Comparison of ENCODE assay signal across 1 cellular context in the genomic region with DNA sequence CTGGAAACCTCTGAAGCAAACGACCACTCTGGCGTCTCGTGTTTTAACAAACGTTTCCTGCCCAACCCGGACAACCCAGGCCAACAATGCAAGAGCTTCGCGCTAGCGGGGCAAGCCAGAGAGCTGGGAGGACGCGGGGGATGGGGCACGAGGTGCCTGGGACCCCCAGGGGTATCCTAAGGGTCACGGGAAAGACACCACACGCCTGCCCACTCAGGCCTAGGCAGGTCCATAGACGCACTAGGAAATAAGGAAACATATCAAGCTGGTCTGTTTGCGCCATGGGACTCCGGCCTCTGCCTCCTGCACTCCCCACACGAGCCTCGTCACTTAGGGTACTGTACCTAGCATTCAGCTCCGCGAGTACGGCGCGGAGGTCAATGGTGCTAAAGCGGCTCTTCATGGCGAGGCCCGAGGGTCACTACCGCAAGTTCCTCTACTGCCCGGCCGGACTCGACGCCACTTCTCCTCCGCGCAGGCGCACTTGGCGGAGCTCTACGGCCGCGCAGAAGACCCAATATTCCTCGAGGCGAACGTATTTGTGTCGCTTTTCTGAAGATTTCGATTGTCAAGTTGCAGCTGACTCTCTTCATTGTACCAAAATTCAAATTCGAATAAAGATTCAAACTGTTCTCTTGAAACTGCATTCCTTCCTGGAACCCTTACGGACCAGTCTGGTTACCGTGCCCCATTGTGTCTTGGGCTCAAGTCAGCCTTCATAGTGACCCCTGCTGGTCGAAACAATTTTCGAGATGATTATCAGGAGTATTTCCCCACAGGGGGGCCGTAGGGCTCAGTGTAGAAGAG.
A peak's percentile ranks its signal among the peaks of the same experiment; 100 is the strongest.
TF ChIP-seq lines count a peak whose summit lies in the region.

A gene with protein sequence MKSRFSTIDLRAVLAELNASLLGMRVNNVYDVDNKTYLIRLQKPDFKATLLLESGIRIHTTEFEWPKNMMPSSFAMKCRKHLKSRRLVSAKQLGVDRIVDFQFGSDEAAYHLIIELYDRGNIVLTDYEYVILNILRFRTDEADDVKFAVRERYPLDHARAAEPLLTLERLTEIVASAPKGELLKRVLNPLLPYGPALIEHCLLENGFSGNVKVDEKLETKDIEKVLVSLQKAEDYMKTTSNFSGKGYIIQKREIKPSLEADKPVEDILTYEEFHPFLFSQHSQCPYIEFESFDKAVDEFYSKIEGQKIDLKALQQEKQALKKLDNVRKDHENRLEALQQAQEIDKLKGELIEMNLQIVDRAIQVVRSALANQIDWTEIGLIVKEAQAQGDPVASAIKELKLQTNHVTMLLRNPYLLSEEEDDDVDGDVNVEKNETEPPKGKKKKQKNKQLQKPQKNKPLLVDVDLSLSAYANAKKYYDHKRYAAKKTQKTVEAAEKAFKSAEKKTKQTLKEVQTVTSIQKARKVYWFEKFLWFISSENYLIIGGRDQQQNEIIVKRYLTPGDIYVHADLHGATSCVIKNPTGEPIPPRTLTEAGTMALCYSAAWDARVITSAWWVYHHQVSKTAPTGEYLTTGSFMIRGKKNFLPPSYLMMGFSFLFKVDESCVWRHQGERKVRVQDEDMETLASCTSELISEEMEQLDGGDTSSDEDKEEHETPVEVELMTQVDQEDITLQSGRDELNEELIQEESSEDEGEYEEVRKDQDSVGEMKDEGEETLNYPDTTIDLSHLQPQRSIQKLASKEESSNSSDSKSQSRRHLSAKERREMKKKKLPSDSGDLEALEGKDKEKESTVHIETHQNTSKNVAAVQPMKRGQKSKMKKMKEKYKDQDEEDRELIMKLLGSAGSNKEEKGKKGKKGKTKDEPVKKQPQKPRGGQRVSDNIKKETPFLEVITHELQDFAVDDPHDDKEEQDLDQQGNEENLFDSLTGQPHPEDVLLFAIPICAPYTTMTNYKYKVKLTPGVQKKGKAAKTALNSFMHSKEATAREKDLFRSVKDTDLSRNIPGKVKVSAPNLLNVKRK (minus strand): TSS at position 438 of the 807 bp plus-strand sequence. CDS start 35 bp downstream, at position 403.

TF ChIP-seq in HepG2, 621 proteins besides CTCF, POLR2A, EP300 and RAD21 (continued from another document and continues in another):
- TF ChIP-seq, protein P1, sequence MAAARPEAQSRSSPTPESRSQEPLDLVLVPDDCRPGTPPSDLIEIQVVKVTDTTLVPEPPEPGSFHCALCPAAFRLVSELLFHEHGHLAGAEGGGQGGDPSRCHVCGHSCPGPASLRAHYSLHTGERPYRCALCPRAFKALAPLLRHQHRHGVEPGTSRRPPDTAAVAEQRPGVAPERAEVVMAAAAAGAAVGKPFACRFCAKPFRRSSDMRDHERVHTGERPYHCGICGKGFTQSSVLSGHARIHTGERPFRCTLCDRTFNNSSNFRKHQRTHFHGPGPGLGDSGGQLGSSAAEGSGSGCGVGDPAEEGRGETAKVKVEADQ (CRISPR knock-in tag; IDR thresholded peaks at IDR 0.05; ENCODE audit: borderline replicate concordance) = peak; percentile 79; the same call in 1 of the 2 replicates
- TF ChIP-seq, protein P2, sequence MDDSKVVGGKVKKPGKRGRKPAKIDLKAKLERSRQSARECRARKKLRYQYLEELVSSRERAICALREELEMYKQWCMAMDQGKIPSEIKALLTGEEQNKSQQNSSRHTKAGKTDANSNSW (CRISPR knock-in tag; IDR thresholded peaks at IDR 0.05; ENCODE audit: borderline replicate concordance) = no peak; the same call in 1 of the 2 replicates
- TF ChIP-seq NBN (conservative IDR thresholded peaks at IDR 0.05) (no peak), KLF13 (CRISPR knock-in tag; IDR thresholded peaks at IDR 0.05) (no peak), SAP130 (CRISPR knock-in tag; IDR thresholded peaks at IDR 0.05; ENCODE audit: low read depth) (peak; percentile 87), DNMT1 (CRISPR knock-in tag; IDR thresholded peaks at IDR 0.05) (no peak), ZNF484 (CRISPR knock-in tag; IDR thresholded peaks at IDR 0.05; ENCODE audit: borderline replicate concordance, low read depth) (no peak), POLR2AphosphoS5 (IDR thresholded peaks at IDR 0.05; ENCODE audit: low read depth, low read length) (peak; percentile 91), ZZZ3 (CRISPR knock-in tag; IDR thresholded peaks at IDR 0.05; ENCODE audit: borderline replicate concordance) (no peak; the same call in 1 of the 2 replicates), SMC3 (IDR thresholded peaks at IDR 0.05; ENCODE audit: low read length) (0 out of 2 replicates have a peak, but pooled peaks have one; percentile 22), RBM39 (IDR thresholded peaks at IDR 0.05; ENCODE audit: low read depth, low read length, poor library complexity, severe bottlenecking) (no peak), CHD4 (IDR thresholded peaks at IDR 0.05; ENCODE audit: borderline replicate concordance, low read length) (peak; percentile 57; the same call in 1 of the 2 replicates), FOXA3 (CRISPR knock-in tag; IDR thresholded peaks at IDR 0.05) (0 out of 2 replicates have a peak, but pooled peaks have one; percentile 3), PHF21A (CRISPR knock-in tag; IDR thresholded peaks at IDR 0.05) (peak; percentile 44; the same call in 1 of the 2 replicates), ZNF550 (CRISPR knock-in tag; IDR thresholded peaks at IDR 0.05; ENCODE audit: borderline replicate concordance) (no peak), ZNF326 (CRISPR knock-in tag; IDR thresholded peaks at IDR 0.05; ENCODE audit: borderline replicate concordance) (no peak), CHCHD3 (CRISPR knock-in tag; IDR thresholded peaks at IDR 0.05) (no peak), ATF1 (CRISPR knock-in tag; IDR thresholded peaks at IDR 0.05) (no peak; the same call in 1 of the 2 replicates), ZFP62 (CRISPR knock-in tag; IDR thresholded peaks at IDR 0.05) (no peak), HMGA1 (CRISPR knock-in tag; conservative IDR thresholded peaks at IDR 0.05) (no peak), ZNF354B (CRISPR knock-in tag; IDR thresholded peaks at IDR 0.05) (no peak; the same call in 1 of the 2 replicates), ZNF816 (CRISPR knock-in tag; IDR thresholded peaks at IDR 0.05; ENCODE audit: borderline replicate concordance) (peak; percentile 91), GTF3A (CRISPR knock-in tag; conservative IDR thresholded peaks at IDR 0.05) (no peak)
- TF ChIP-seq, protein P3, sequence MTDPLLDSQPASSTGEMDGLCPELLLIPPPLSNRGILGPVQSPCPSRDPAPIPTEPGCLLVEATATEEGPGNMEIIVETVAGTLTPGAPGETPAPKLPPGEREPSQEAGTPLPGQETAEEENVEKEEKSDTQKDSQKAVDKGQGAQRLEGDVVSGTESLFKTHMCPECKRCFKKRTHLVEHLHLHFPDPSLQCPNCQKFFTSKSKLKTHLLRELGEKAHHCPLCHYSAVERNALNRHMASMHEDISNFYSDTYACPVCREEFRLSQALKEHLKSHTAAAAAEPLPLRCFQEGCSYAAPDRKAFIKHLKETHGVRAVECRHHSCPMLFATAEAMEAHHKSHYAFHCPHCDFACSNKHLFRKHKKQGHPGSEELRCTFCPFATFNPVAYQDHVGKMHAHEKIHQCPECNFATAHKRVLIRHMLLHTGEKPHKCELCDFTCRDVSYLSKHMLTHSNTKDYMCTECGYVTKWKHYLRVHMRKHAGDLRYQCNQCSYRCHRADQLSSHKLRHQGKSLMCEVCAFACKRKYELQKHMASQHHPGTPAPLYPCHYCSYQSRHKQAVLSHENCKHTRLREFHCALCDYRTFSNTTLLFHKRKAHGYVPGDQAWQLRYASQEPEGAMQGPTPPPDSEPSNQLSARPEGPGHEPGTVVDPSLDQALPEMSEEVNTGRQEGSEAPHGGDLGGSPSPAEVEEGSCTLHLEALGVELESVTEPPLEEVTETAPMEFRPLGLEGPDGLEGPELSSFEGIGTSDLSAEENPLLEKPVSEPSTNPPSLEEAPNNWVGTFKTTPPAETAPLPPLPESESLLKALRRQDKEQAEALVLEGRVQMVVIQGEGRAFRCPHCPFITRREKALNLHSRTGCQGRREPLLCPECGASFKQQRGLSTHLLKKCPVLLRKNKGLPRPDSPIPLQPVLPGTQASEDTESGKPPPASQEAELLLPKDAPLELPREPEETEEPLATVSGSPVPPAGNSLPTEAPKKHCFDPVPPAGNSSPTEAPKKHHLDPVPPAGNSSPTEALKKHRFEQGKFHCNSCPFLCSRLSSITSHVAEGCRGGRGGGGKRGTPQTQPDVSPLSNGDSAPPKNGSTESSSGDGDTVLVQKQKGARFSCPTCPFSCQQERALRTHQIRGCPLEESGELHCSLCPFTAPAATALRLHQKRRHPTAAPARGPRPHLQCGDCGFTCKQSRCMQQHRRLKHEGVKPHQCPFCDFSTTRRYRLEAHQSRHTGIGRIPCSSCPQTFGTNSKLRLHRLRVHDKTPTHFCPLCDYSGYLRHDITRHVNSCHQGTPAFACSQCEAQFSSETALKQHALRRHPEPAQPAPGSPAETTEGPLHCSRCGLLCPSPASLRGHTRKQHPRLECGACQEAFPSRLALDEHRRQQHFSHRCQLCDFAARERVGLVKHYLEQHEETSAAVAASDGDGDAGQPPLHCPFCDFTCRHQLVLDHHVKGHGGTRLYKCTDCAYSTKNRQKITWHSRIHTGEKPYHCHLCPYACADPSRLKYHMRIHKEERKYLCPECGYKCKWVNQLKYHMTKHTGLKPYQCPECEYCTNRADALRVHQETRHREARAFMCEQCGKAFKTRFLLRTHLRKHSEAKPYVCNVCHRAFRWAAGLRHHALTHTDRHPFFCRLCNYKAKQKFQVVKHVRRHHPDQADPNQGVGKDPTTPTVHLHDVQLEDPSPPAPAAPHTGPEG (CRISPR knock-in tag; IDR thresholded peaks at IDR 0.05) = peak; percentile 81
- TF ChIP-seq, protein P4, sequence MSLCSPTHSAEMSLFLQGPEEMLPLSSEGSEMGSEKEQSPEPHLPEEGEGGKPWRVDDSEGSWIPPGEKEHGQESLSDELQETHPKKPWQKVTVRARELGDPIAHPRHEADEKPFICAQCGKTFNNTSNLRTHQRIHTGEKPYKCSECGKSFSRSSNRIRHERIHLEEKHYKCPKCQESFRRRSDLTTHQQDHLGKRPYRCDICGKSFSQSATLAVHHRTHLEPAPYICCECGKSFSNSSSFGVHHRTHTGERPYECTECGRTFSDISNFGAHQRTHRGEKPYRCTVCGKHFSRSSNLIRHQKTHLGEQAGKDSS (CRISPR knock-in tag; IDR thresholded peaks at IDR 0.05; ENCODE audit: borderline replicate concordance, low read depth) = 0 out of 2 replicates have a peak, but pooled peaks have one; percentile 44
- TF ChIP-seq, protein P5, sequence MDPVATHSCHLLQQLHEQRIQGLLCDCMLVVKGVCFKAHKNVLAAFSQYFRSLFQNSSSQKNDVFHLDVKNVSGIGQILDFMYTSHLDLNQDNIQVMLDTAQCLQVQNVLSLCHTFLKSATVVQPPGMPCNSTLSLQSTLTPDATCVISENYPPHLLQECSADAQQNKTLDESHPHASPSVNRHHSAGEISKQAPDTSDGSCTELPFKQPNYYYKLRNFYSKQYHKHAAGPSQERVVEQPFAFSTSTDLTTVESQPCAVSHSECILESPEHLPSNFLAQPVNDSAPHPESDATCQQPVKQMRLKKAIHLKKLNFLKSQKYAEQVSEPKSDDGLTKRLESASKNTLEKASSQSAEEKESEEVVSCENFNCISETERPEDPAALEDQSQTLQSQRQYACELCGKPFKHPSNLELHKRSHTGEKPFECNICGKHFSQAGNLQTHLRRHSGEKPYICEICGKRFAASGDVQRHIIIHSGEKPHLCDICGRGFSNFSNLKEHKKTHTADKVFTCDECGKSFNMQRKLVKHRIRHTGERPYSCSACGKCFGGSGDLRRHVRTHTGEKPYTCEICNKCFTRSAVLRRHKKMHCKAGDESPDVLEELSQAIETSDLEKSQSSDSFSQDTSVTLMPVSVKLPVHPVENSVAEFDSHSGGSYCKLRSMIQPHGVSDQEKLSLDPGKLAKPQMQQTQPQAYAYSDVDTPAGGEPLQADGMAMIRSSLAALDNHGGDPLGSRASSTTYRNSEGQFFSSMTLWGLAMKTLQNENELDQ (CRISPR knock-in tag; IDR thresholded peaks at IDR 0.05; ENCODE audit: borderline replicate concordance) = no peak
- TF ChIP-seq, protein P6, sequence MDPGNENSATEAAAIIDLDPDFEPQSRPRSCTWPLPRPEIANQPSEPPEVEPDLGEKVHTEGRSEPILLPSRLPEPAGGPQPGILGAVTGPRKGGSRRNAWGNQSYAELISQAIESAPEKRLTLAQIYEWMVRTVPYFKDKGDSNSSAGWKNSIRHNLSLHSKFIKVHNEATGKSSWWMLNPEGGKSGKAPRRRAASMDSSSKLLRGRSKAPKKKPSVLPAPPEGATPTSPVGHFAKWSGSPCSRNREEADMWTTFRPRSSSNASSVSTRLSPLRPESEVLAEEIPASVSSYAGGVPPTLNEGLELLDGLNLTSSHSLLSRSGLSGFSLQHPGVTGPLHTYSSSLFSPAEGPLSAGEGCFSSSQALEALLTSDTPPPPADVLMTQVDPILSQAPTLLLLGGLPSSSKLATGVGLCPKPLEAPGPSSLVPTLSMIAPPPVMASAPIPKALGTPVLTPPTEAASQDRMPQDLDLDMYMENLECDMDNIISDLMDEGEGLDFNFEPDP (CRISPR knock-in tag; conservative IDR thresholded peaks at IDR 0.05) = no peak
- TF ChIP-seq, protein P7, sequence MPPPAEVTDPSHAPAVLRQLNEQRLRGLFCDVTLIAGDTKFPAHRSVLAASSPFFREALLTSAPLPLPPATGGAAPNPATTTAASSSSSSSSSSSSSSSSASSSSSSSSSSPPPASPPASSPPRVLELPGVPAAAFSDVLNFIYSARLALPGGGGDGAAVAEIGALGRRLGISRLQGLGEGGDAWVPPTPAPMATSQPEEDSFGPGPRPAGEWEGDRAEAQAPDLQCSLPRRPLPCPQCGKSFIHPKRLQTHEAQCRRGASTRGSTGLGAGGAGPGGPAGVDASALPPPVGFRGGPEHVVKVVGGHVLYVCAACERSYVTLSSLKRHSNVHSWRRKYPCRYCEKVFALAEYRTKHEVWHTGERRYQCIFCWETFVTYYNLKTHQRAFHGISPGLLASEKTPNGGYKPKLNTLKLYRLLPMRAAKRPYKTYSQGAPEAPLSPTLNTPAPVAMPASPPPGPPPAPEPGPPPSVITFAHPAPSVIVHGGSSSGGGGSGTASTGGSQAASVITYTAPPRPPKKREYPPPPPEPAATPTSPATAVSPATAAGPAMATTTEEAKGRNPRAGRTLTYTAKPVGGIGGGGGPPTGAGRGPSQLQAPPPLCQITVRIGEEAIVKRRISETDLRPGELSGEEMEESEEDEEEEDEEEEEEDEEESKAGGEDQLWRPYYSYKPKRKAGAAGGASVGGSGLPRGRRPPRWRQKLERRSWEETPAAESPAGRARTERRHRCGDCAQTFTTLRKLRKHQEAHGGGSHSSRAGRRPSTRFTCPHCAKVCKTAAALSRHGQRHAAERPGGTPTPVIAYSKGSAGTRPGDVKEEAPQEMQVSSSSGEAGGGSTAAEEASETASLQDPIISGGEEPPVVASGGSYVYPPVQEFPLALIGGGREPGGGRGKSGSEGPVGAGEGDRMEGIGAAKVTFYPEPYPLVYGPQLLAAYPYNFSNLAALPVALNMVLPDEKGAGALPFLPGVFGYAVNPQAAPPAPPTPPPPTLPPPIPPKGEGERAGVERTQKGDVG (CRISPR knock-in tag; IDR thresholded peaks at IDR 0.05; ENCODE audit: borderline replicate concordance) = no peak; the same call in 1 of the 2 replicates
